Comparison of ENCODE assay signal across 1 cellular context in genomic region chr12:7107181-7108041, GRCh38.
TF ChIP-seq lines count a peak whose summit lies in the region.

No MANE protein-coding gene starts in this region.

TF ChIP-seq in HEK293T, 16 proteins besides CTCF, POLR2A, EP300 and RAD21 (continued from another document):
- TF ChIP-seq HDGF (IDR thresholded peaks at IDR 0.05; ENCODE audit: borderline replicate concordance): no peak
- no peak for TF ChIP-seq FOXA1 (IDR thresholded peaks at IDR 0.05)
- no peak for TF ChIP-seq SUZ12 (IDR thresholded peaks at IDR 0.05)
- TF ChIP-seq TARDBP (IDR thresholded peaks at IDR 0.05): no peak
- TF ChIP-seq NFRKB (IDR thresholded peaks at IDR 0.05): no peak
- TF ChIP-seq L3MBTL2 (conservative IDR thresholded peaks at IDR 0.05): no peak
- no peak for TF ChIP-seq LEF1 (IDR thresholded peaks at IDR 0.05; ENCODE audit: borderline replicate concordance)
- TF ChIP-seq FOXM1 (IDR thresholded peaks at IDR 0.05; ENCODE audit: borderline replicate concordance): no peak
- no peak for TF ChIP-seq SP1 (IDR thresholded peaks at IDR 0.05)
- TF ChIP-seq BHLHE40 (IDR thresholded peaks at IDR 0.05; ENCODE audit: borderline replicate concordance): no peak
